ENCODE assay signal across 2 cellular contexts in the genomic region with DNA sequence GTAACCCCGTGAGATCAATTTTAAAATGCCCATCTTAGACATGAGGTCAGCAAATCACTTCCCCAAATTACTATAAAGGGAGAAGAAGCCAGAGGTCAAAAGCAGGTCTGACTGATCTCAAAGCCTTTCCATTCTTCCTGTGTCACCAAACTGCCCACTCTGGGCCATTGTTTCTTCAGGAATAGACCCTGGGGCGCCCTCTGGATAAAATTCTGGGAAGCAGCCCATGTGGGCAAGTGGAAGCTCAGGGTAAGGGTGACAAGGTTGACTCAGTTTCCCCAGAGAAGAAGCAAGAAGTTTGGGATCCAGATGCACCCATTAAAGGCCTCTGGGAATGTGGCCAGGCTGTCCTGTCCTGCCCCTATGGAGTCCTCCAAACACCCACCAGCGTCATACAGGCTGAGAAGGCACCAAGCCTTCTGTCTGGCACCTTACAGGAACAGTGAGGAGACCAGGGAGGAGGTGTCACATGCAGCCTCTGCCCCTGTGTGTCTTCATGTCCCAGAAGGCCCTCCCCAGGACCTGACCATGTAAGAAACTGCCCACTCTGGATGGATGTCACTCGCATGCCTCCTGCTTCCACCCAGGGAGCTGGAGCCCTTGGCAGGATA.
TF ChIP-seq lines count a peak whose summit lies in the region.

No MANE protein-coding gene starts in this region.

TF ChIP-seq in WTC11, 78 proteins besides CTCF, POLR2A, EP300 and RAD21:
- TF ChIP-seq ATF6 (CRISPR knock-in tag; IDR thresholded peaks at IDR 0.05) (no peak), SMAD4 (CRISPR knock-in tag; IDR thresholded peaks at IDR 0.05) (no peak), JAZF1 (CRISPR knock-in tag; IDR thresholded peaks at IDR 0.05) (no peak)
- TF ChIP-seq, protein P1, sequence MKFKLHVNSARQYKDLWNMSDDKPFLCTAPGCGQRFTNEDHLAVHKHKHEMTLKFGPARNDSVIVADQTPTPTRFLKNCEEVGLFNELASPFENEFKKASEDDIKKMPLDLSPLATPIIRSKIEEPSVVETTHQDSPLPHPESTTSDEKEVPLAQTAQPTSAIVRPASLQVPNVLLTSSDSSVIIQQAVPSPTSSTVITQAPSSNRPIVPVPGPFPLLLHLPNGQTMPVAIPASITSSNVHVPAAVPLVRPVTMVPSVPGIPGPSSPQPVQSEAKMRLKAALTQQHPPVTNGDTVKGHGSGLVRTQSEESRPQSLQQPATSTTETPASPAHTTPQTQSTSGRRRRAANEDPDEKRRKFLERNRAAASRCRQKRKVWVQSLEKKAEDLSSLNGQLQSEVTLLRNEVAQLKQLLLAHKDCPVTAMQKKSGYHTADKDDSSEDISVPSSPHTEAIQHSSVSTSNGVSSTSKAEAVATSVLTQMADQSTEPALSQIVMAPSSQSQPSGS (CRISPR knock-in tag; IDR thresholded peaks at IDR 0.05; ENCODE audit: borderline replicate concordance, low read depth) = no peak

TF ChIP-seq in HepG2, 621 proteins besides CTCF, POLR2A, EP300 and RAD21:
- peak; percentile 25; the same call in 1 of the 2 replicates for TF ChIP-seq STAG1 (CRISPR knock-in tag; IDR thresholded peaks at IDR 0.05)
- TF ChIP-seq ZKSCAN5 (CRISPR knock-in tag; IDR thresholded peaks at IDR 0.05) = no peak
